8 cellular contexts compared by ENCODE assay signal in the genomic region with DNA sequence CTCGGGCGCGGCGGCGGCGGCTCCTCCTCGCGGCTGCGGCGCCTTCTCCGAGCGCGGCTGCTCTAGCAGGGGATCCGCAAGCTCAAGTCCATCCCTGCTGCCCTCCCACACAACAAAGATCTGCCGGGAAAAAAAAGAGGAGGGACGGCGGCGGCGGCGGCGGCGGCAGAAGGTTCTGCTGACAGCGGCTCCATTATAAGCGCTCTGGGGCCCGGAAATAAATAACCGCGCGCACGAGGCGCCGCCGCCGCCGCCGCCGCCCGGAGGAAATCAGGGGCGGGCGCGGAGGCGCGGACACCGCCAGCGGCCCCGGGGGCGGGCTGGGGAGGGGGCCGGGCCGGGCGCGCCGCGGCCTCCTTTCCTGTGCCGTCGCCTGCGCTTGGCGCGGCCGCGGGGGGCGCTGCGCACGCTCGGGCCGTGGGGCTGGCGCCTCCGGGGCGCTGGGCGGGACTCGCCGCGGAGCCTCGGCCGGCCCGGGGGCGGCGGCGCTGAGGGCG. TPM values are rescaled to one million over a fixed set of nuclear protein-coding genes. Genes with fewer than 3 reads are reported as not detected.
DNase-seq lines count a peak whose midpoint lies in the region; ATAC-seq and TF ChIP-seq lines count a peak whose summit lies in the region.

ANKH (minus strand) TSS at position 206 of the 497 bp plus-strand sequence. CDS start 331 bp downstream, outside the sequence.

- H3K36me3 Mint-ChIP-seq in Calu3 (ENCODE audit: insufficient read depth, unreplicated experiment) = peaks cover 27% of the 10 kb centered on the region
- H3K36me3 Mint-ChIP-seq in activated T-cell treated with anti-CD3 and anti-CD28 coated beads, Interleukin-2, amount 50 U/mL, for 4 hours (ENCODE audit: insufficient read depth) = peaks cover 7% of the 10 kb centered on the region

- no peaks in the 10 kb centered on the region for H3K27me3 ChIP-seq in OCI-LY3 (ENCODE audit: low read depth, low read length)
- no peaks in the 10 kb centered on the region for H3K27me3 ChIP-seq in muscle layer of duodenum (ENCODE audit: low read depth, low read length)

- no peaks in the 10 kb centered on the region for H3K9me3 Mint-ChIP-seq in Calu3 (ENCODE audit: low read depth, unreplicated experiment)
- no peaks in the 10 kb centered on the region for H3K9me3 Mint-ChIP-seq in activated T-cell treated with anti-CD3 and anti-CD28 coated beads, Interleukin-2, amount 50 U/mL, for 4 hours

- H3K4me1 ChIP-seq in OCI-LY3 (ENCODE audit: low read length) (peaks cover 6% of the 10 kb centered on the region; the same call in 1 of the 2 replicates), muscle layer of duodenum (ENCODE audit: control insufficient read depth in 1 of 2, insufficient read depth in 2 of 2, low read length in 2 of 2) (peaks cover 0 to 14% of the 10 kb centered on the region in 2 donors)

- TF ChIP-seq CTCF in Calu3 (IDR thresholded peaks at IDR 0.05; ENCODE audit: unreplicated experiment) = no peak
- TF ChIP-seq CTCF in GM20000 (IDR thresholded peaks at IDR 0.05; ENCODE audit: extremely low read depth, missing control alignments) = peak; percentile 82
- no peak for TF ChIP-seq CTCF in OCI-LY3 (IDR thresholded peaks at IDR 0.05; ENCODE audit: low read depth, low read length)

- peak within 1 kb of the TSS; percentile 5 for H3K27ac Mint-ChIP-seq in Calu3 (ENCODE audit: unreplicated experiment)

- CTCF ChIA-PET in Calu3 (lab: Charles Lee) = interaction anchor here (1.7 kb wide), 1 partner anchor 138 kb away, joined by 6 read pairs; no protein-coding TSS in a partner anchor

- H4K20me1 ChIP-seq in OCI-LY3 (ENCODE audit: insufficient read depth, low read length) = peaks cover 8% of the 10 kb centered on the region; the same call in 1 of the 2 replicates

- peak within 1 kb of the TSS; percentile 9; the same call in 1 of the 2 replicates for H2AFZ ChIP-seq in OCI-LY3 (ENCODE audit: low read depth, low read length)

- H3K36me3 ChIP-seq in OCI-LY3 (replicated peaks; ENCODE audit: low read depth, low read length) (no peaks in the 10 kb centered on the region), muscle layer of duodenum (ENCODE audit: control insufficient read depth in 1 of 2, insufficient read depth in 2 of 2, low read length in 2 of 2) (no peaks in the 10 kb centered on the region)

- H3K27me3 Mint-ChIP-seq in Calu3 (ENCODE audit: unreplicated experiment) = no peaks in the 10 kb centered on the region
- no peaks in the 10 kb centered on the region for H3K27me3 Mint-ChIP-seq in activated T-cell treated with anti-CD3 and anti-CD28 coated beads, Interleukin-2, amount 50 U/mL, for 4 hours (ENCODE audit: low read depth)

- peak within 1 kb of the TSS; percentile 88 for H3K4me2 ChIP-seq in OCI-LY3 (ENCODE audit: low read length)

- no peaks in the 10 kb centered on the region for H3K9me3 ChIP-seq in OCI-LY3 (ENCODE audit: insufficient read depth, low read length)
- no peaks in the 10 kb centered on the region for H3K9me3 ChIP-seq in muscle layer of duodenum (ENCODE audit: control insufficient read depth in 1 of 2, low read length in 2 of 2)

- peak within 1 kb of the TSS; percentile 70 for H3K4me3 Mint-ChIP-seq in Calu3 (ENCODE audit: low read depth, unreplicated experiment)
- H3K4me3 Mint-ChIP-seq in activated T-cell treated with anti-CD3 and anti-CD28 coated beads, Interleukin-2, amount 50 U/mL, for 4 hours = peak within 1 kb of the TSS; percentile 99

- BruUV-seq in Calu3 (replicated peaks; lab: Mats Ljungman, UMichigan) = no TSS peak

- H3K79me2 ChIP-seq in OCI-LY3 (ENCODE audit: low read length) = no peaks in the 10 kb centered on the region; the same call in 1 of the 2 replicates

- peak; percentile 88 for DNase-seq in Calu3
- peak; percentile 95 for DNase-seq in GM20000 (ENCODE audit: low spot score)
- DNase-seq in HS-5 (ENCODE audit: low read depth) = peak; percentile 19
- DNase-seq in activated T-cell treated with anti-CD3 and anti-CD28 coated beads, Interleukin-2, amount 50 U/mL, for 4 hours = peak; percentile 80
- peak; percentile 54 to 85 for DNase-seq in stimulated activated CD8-positive, alpha-beta memory T cell treated with anti-CD3 and anti-CD28 coated beads, Interleukin-7, amount 100 ng/mL, for 4 hours (ENCODE audit: low read depth in 2 of 2)

- H3K4me1 Mint-ChIP-seq in Calu3 (ENCODE audit: low read depth, unreplicated experiment) = peaks cover 22% of the 10 kb centered on the region
- H3K4me1 Mint-ChIP-seq in activated T-cell treated with anti-CD3 and anti-CD28 coated beads, Interleukin-2, amount 50 U/mL, for 4 hours (ENCODE audit: low read depth) = peaks cover 30% of the 10 kb centered on the region

- intact Hi-C loops in Calu3 (cut with micrococcal nuclease; ENCODE audit: unreplicated experiment) = loop anchor here (2.0 kb wide), 1 partner anchor 137 kb away; no protein-coding TSS in a partner anchor

- H3K4me3 ChIP-seq in OCI-LY3 (ENCODE audit: low read length) = peak within 1 kb of the TSS; percentile 90
- H3K4me3 ChIP-seq in muscle layer of duodenum (ENCODE audit: low read depth in 1 of 2, low read length in 2 of 2) = peak within 1 kb of the TSS; percentile 68 to 70

- peak within 1 kb of the TSS; percentile 75 for H3K9ac ChIP-seq in OCI-LY3 (ENCODE audit: low read length)

- peak; percentile 84 to 86 for ATAC-seq in activated T-cell treated with anti-CD3 and anti-CD28 coated beads, Interleukin-2, amount 50 U/mL, for 4 hours
- peak; percentile 92 for ATAC-seq in esophagus mucosa

- H3K27ac ChIP-seq in OCI-LY3 (ENCODE audit: low read length) (no peak within 1 kb of the TSS), muscle layer of duodenum (ENCODE audit: low read length) (peak within 1 kb of the TSS; percentile 71)

RNA-seq across cellular contexts. Expression of gene ANKH, which starts in this region (rescaled TPM):
- total RNA-seq in Calu3 (2022) (42.1 and 53.2 TPM in 2 replicates), esophagus mucosa (25.5 TPM)
- total RNA-seq in activated T-cell treated with anti-CD3 and anti-CD28 coated beads, Interleukin-2, amount 50 U/mL, for 4 hours = 100 to 1,000 TPM in 2 of 3 donors, 10 to 100 TPM in 1; 83.1 to 102 (median 101) TPM

Comparison
In these comparisons a context has a peak if more than half of its experiments do, and no peak if none do; other contexts are left out.
1. DNase-seq: peak in every context shown above with its lines; median percentile 95 in GM20000; 88 in Calu3; 80 in activated T-cell treated with anti-CD3 and anti-CD28 coated beads, Interleukin-2, amount 50 U/mL, for 4 hours; 70 in stimulated activated CD8-positive, alpha-beta memory T cell treated with anti-CD3 and anti-CD28 coated beads, Interleukin-7, amount 100 ng/mL, for 4 hours; 19 in HS-5.